21 cellular contexts compared by ENCODE assay signal in genomic region chr3:139326707-139327106, GRCh38.
"Had no signal": no experiment of that assay in that cellular context is flagged by ENCODE, and none has a peak within 500 bp of the region (broad histone marks: within the 10 kb centered on the region; RNA-seq: fewer than 3 reads in every experiment).

No MANE protein-coding gene starts in this region.

- H3K4me3 ChIP-seq: body of pancreas, cardiac muscle cell, hepatocyte, tibial artery had no signal

- ATAC-seq: activated CD4-positive, alpha-beta T cell treated with anti-CD3 and anti-CD28 coated beads for 36 hours; body of pancreas; esophagus mucosa; right cardiac atrium had no signal

- H3K36me3 ChIP-seq: cardiac muscle cell, neutrophil, tibial artery had no signal

- H3K9me3 ChIP-seq: body of pancreas, neutrophil, tibial artery had no signal

- H3K27me3 ChIP-seq: body of pancreas had no signal

- DNase-seq: activated B cell treated with CpG ODN at 0.5 μM for 24 hours; activated CD4-positive, alpha-beta T cell treated with anti-CD3 and anti-CD28 coated beads for 36 hours; activated CD4-positive, alpha-beta T cell treated with anti-CD3 and anti-CD28 coated beads, Interleukin-2, amount 50 U/mL, for 4 hours; activated effector memory CD4-positive, alpha-beta T cell treated with anti-CD3 and anti-CD28 coated beads, Interleukin-2, amount 50 U/mL, for 16 hours; activated naive CD4-positive, alpha-beta T cell treated with anti-CD3 and anti-CD28 coated beads, Interleukin-2, amount 50 U/mL, for 16 hours; activated T-cell treated with anti-CD3 and anti-CD28 coated beads for 4 hours; anterior cingulate cortex; body of pancreas; effector CD8-positive, alpha-beta T cell; glutamatergic neuron; immature natural killer cell; kidney glomerular epithelial cell; right cardiac atrium; substantia nigra; T1000; tibial artery had no signal

- H3K27ac ChIP-seq: body of pancreas, cardiac muscle cell, hepatocyte, neutrophil, parathyroid adenoma, tibial artery had no signal
